ENCODE assay signal across 34 cellular contexts in genomic region chr13:59447031-59447430, GRCh38.
DNase-seq lines count a peak whose midpoint lies in the region; ATAC-seq, FAIRE-seq and TF ChIP-seq lines count a peak whose summit lies in the region.
"Had no signal": no experiment of that assay in that cellular context is flagged by ENCODE, and none has a peak within 500 bp of the region (broad histone marks: within the 10 kb centered on the region; RNA-seq: fewer than 3 reads in every experiment).

No MANE protein-coding gene starts in this region.

- H3K27ac ChIP-seq in endothelial cell of umbilical vein (ENCODE audit: insufficient read depth, low read depth, low read length) (no peak overlapping the region), smooth muscle cell (ENCODE audit: low read depth) (peak overlapping the region; percentile 58), right lobe of liver (no peak overlapping the region)
- H3K27ac ChIP-seq: esophagus squamous epithelium, heart right ventricle, skin epidermis, testis had no signal

- no peaks in the 10 kb centered on the region for H3K9me1 ChIP-seq in endothelial cell of umbilical vein (replicated peaks; ENCODE audit: control insufficient read depth, extremely low read depth, insufficient read depth, low read length)

- H3K9me3 Mint-ChIP-seq in HFFc6 = no peaks in the 10 kb centered on the region
- no peaks in the 10 kb centered on the region for H3K9me3 Mint-ChIP-seq in chondrocyte (ENCODE audit: low read depth)
- H3K9me3 Mint-ChIP-seq: activated B cell treated with CpG ODN at 0.5 μM for 24 hours; activated T-cell treated with anti-CD3 and anti-CD28 coated beads, Interleukin-2, amount 50 U/mL, for 24 hours; CD8-positive, alpha-beta T cell; central memory CD8-positive, alpha-beta T cell had no signal

- DNase-seq in HFFc6 (peak; percentile 20), endothelial cell of umbilical vein (ENCODE audit: low read depth, low spot score) (peak; percentile 56), smooth muscle cell (lab: John Stamatoyannopoulos, UW; ENCODE audit: unreplicated experiment) (no peak), chondrocyte (ENCODE audit: low spot score) (no peak), iPS-NIHi11 (ENCODE audit: low spot score) (no peak), right lobe of liver (no peak)
- DNase-seq: activated B cell treated with CpG ODN at 0.5 μM for 24 hours; activated CD4-positive, alpha-beta T cell treated with anti-CD3 and anti-CD28 coated beads, Interleukin-2, amount 50 U/mL, for 1 hour; activated gamma-delta T cell treated with Interleukin-2 at 50 U/mL for 16 hours; activated T-cell treated with anti-CD3 and anti-CD28 coated beads, Interleukin-2, amount 50 U/mL, for 24 hours; BE2C; CD8-positive, alpha-beta T cell; dermis blood vessel endothelial cell; DMS 273 treated with DMSO at 0.1 percent for 48 hours; esophagus squamous epithelium; foreskin melanocyte; heart right ventricle; left colon; NCI-H146; NCI-H345; occipital lobe; stimulated activated CD4-positive, alpha-beta T cell treated with anti-CD3 and anti-CD28 coated beads, Interleukin-1b, Interleukin-23, amount 100 ng/mL, for 48 hours; stimulated activated naive CD8-positive, alpha-beta T cell treated with anti-CD3 and anti-CD28 coated beads, Interleukin-15, Interleukin-2, amounts not matched to agents 100 U/mL and 50 U/mL, for 24 hours; SW 1271; T-helper 9 cell; testis had no signal

- no peaks in the 10 kb centered on the region for H3K36me3 ChIP-seq in endothelial cell of umbilical vein (ENCODE audit: control insufficient read depth in 2 of 2, extremely low read depth in 1 of 2, insufficient read depth in 2 of 2, low read length in 2 of 2)
- H3K36me3 ChIP-seq in smooth muscle cell (ENCODE audit: low read depth) = no peaks in the 10 kb centered on the region
- no peaks in the 10 kb centered on the region for H3K36me3 ChIP-seq in right lobe of liver
- H3K36me3 ChIP-seq: BE2C, esophagus squamous epithelium, heart right ventricle had no signal

- POLR2A ChIA-PET in endothelial cell of umbilical vein (lab: Charles Lee) = interaction anchor here (0.8 kb wide), 1 partner anchor 13 kb away, joined by 3 read pairs; no protein-coding TSS in a partner anchor

- dilution Hi-C loops in endothelial cell of umbilical vein (cut with MboI; ENCODE audit: extremely low pct_ligation_motif_present, low sequenced_read_pairs) = no loop called here

- ATAC-seq in SK-N-SH treated with all-trans-retinoic acid at 6 μM for 48 hours = peak; percentile 29; the same call in 2 of the 3 replicates
- ATAC-seq in right lobe of liver = no peak
- ATAC-seq: CD8-positive, alpha-beta T cell; heart right ventricle; left colon; natural killer cell treated with Interleukin-12 subunit alpha and Interleukin-12 subunit beta and Interleukin-15 and Interleukin-18, amount 100 ng/mL, for 72 hours; Right ventricle myocardium inferior; stimulated activated naive CD8-positive, alpha-beta T cell treated with anti-CD3 and anti-CD28 coated beads, Interleukin-15, Interleukin-2, amounts not matched to agents 100 U/mL and 50 U/mL, for 24 hours had no signal

- H2AFZ ChIP-seq in endothelial cell of umbilical vein (ENCODE audit: low read depth, low read length) (no peak overlapping the region), smooth muscle cell (ENCODE audit: low read depth) (no peak overlapping the region)

- no peaks in the 10 kb centered on the region for H3K27me3 ChIP-seq in endothelial cell of umbilical vein (ENCODE audit: control insufficient read depth in 2 of 2, insufficient read depth in 2 of 2, low read length in 2 of 2)
- H3K27me3 ChIP-seq in smooth muscle cell (ENCODE audit: low read depth) = no peaks in the 10 kb centered on the region
- H3K27me3 ChIP-seq in right lobe of liver = no peaks in the 10 kb centered on the region
- H3K27me3 ChIP-seq: BE2C, esophagus squamous epithelium, heart right ventricle, testis had no signal

- H3K4me1 Mint-ChIP-seq in HFFc6 (ENCODE audit: low read depth) = peaks cover 56% of the 10 kb centered on the region
- peaks cover 12% of the 10 kb centered on the region for H3K4me1 Mint-ChIP-seq in chondrocyte (ENCODE audit: low read depth)
- H3K4me1 Mint-ChIP-seq: activated B cell treated with CpG ODN at 0.5 μM for 24 hours; central memory CD8-positive, alpha-beta T cell had no signal

- H3K27ac Mint-ChIP-seq in HFFc6 (peak overlapping the region; percentile 85), chondrocyte (ENCODE audit: unreplicated experiment) (no peak overlapping the region)
- H3K27ac Mint-ChIP-seq: activated B cell treated with CpG ODN at 0.5 μM for 24 hours; activated T-cell treated with anti-CD3 and anti-CD28 coated beads, Interleukin-2, amount 50 U/mL, for 24 hours; CD8-positive, alpha-beta T cell; natural killer cell treated with Interleukin-12 subunit alpha and Interleukin-12 subunit beta and Interleukin-15 and Interleukin-18, amount 100 ng/mL, for 72 hours had no signal

- FAIRE-seq in endothelial cell of umbilical vein (lab: Jason Lieb, UNC) = peak; percentile 70
- FAIRE-seq: GM12892, H54, urothelium cell line had no signal

- BruUV-seq in endothelial cell of umbilical vein (replicated peaks; lab: Mats Ljungman, UMichigan) = no TSS peak

- TF ChIP-seq POLR2A in endothelial cell of umbilical vein (IDR thresholded peaks at IDR 0.05; ENCODE audit: low read depth, low read length) = no peak
- TF ChIP-seq POLR2A in right lobe of liver (IDR thresholded peaks at IDR 0.05) = no peak

- H3K4me1 ChIP-seq in endothelial cell of umbilical vein (ENCODE audit: control insufficient read depth, extremely low read depth, insufficient read depth, low read length) = peaks cover 34% of the 10 kb centered on the region
- H3K4me1 ChIP-seq in smooth muscle cell (ENCODE audit: low read depth) = peaks cover 24% of the 10 kb centered on the region
- no peaks in the 10 kb centered on the region for H3K4me1 ChIP-seq in right lobe of liver
- H3K4me1 ChIP-seq: esophagus squamous epithelium, testis had no signal

- peak overlapping the region; percentile 57 for H3K4me2 ChIP-seq in endothelial cell of umbilical vein (ENCODE audit: insufficient read depth, low read length)
- peak overlapping the region; percentile 12 for H3K4me2 ChIP-seq in smooth muscle cell

- CTCF ChIA-PET in endothelial cell of umbilical vein (lab: Charles Lee) = interaction anchor here (1.0 to 2.4 kb wide), 5 partner anchors 12 to 1814 kb away, joined by 3 to 9 read pairs (median 4); no protein-coding TSS in a partner anchor

- intact Hi-C loops in endothelial cell of umbilical vein (cut with micrococcal nuclease) = no loop called here
- intact Hi-C loops in right lobe of liver (cut with DNase I) = no loop called here

- H3K9me3 ChIP-seq in endothelial cell of umbilical vein (replicated peaks; ENCODE audit: control insufficient read depth, insufficient read depth, low read length) (no peaks in the 10 kb centered on the region), smooth muscle cell (replicated peaks; ENCODE audit: low read depth) (no peaks in the 10 kb centered on the region), right lobe of liver (no peaks in the 10 kb centered on the region)
- H3K9me3 ChIP-seq: BE2C, esophagus squamous epithelium, heart right ventricle, testis had no signal

- H3K79me2 ChIP-seq in endothelial cell of umbilical vein (ENCODE audit: control insufficient read depth, insufficient read depth, low read length) (no peaks in the 10 kb centered on the region), smooth muscle cell (ENCODE audit: low read depth) (no peaks in the 10 kb centered on the region)

- H3K4me3 ChIP-seq in endothelial cell of umbilical vein (replicated peaks in 1 of 3; ENCODE audit: insufficient read depth in 1 of 3, low read depth in 1 of 3, low read length in 3 of 3) (no peak overlapping the region), smooth muscle cell (no peak overlapping the region), right lobe of liver (no peak overlapping the region)
- H3K4me3 ChIP-seq: esophagus squamous epithelium, heart right ventricle, skin epidermis, testis had no signal

- no peaks in the 10 kb centered on the region for H3K36me3 Mint-ChIP-seq in HFFc6 (ENCODE audit: low read depth)
- no peaks in the 10 kb centered on the region for H3K36me3 Mint-ChIP-seq in chondrocyte (ENCODE audit: low read depth)
- H3K36me3 Mint-ChIP-seq: CD8-positive, alpha-beta T cell; natural killer cell treated with Interleukin-12 subunit alpha and Interleukin-12 subunit beta and Interleukin-15 and Interleukin-18, amount 100 ng/mL, for 72 hours had no signal

- no peak overlapping the region for H3K9ac ChIP-seq in endothelial cell of umbilical vein (replicated peaks; ENCODE audit: extremely low read depth, insufficient read depth, low read length)
- H3K9ac ChIP-seq in smooth muscle cell (ENCODE audit: low read depth) = no peak overlapping the region

- H3K4me3 Mint-ChIP-seq in HFFc6 = peak overlapping the region; percentile 5; the same call in 1 of the 2 replicates
- no peak overlapping the region for H3K4me3 Mint-ChIP-seq in chondrocyte (ENCODE audit: unreplicated experiment)
- H3K4me3 Mint-ChIP-seq: activated B cell treated with CpG ODN at 0.5 μM for 24 hours; activated T-cell treated with anti-CD3 and anti-CD28 coated beads, Interleukin-2, amount 50 U/mL, for 24 hours; CD8-positive, alpha-beta T cell; central memory CD8-positive, alpha-beta T cell; natural killer cell treated with Interleukin-12 subunit alpha and Interleukin-12 subunit beta and Interleukin-15 and Interleukin-18, amount 100 ng/mL, for 72 hours had no signal

- H3F3A ChIP-seq in smooth muscle cell (ENCODE audit: low read depth) = no peaks in the 10 kb centered on the region

- H4K20me1 ChIP-seq in endothelial cell of umbilical vein (replicated peaks; ENCODE audit: control insufficient read depth, extremely low read depth, insufficient read depth, low read length) (no peaks in the 10 kb centered on the region), smooth muscle cell (ENCODE audit: low read depth) (no peaks in the 10 kb centered on the region)

- TF ChIP-seq CTCF in HFFc6 (IDR thresholded peaks at IDR 0.05) (no peak), endothelial cell of umbilical vein (IDR thresholded peaks at IDR 0.05; ENCODE audit: extremely low read depth in 1 of 2, insufficient read depth in 1 of 2, low read depth in 1 of 2, low read length in 2 of 2) (no peak), smooth muscle cell (IDR thresholded peaks at IDR 0.05; ENCODE audit: borderline replicate concordance, insufficient read depth, poor library complexity, severe bottlenecking) (no peak), chondrocyte (IDR thresholded peaks at IDR 0.05) (no peak), right lobe of liver (IDR thresholded peaks at IDR 0.05) (no peak)

- peaks cover 3% of the 10 kb centered on the region for H3K27me3 Mint-ChIP-seq in HFFc6 (ENCODE audit: insufficient read depth)
- H3K27me3 Mint-ChIP-seq in chondrocyte (ENCODE audit: low read depth) = no peaks in the 10 kb centered on the region
- H3K27me3 Mint-ChIP-seq: activated B cell treated with CpG ODN at 0.5 μM for 24 hours had no signal

TF ChIP-seq in SK-N-SH treated with all-trans-retinoic acid at 6 μM for 48 hours, 23 proteins besides CTCF, POLR2A, EP300 and RAD21 (continues in another document):
- TF ChIP-seq ESRRG (CRISPR knock-in tag; IDR thresholded peaks at IDR 0.05) = 0 out of 2 replicates have a peak, but pooled peaks have one; percentile 70
- TF ChIP-seq OSR1 (CRISPR knock-in tag; IDR thresholded peaks at IDR 0.05) = no peak

TF ChIP-seq in endothelial cell of umbilical vein, 7 proteins besides CTCF, POLR2A, EP300 and RAD21 (continues in another document):
- TF ChIP-seq FOS (IDR thresholded peaks at IDR 0.05; ENCODE audit: borderline replicate concordance, insufficient read depth, low read length) = peak; percentile 60

Comparison
In these comparisons a context has a peak if more than half of its experiments do, and no peak if none do; other contexts are left out.
1. DNase-seq: peak in HFFc6 (single experiment) and endothelial cell of umbilical vein (single experiment); none in smooth muscle cell (single experiment), chondrocyte (single experiment), iPS-NIHi11 (single experiment) and right lobe of liver (0 of 3).